ENCODE assay signal across 1 cellular context in the genomic region with DNA sequence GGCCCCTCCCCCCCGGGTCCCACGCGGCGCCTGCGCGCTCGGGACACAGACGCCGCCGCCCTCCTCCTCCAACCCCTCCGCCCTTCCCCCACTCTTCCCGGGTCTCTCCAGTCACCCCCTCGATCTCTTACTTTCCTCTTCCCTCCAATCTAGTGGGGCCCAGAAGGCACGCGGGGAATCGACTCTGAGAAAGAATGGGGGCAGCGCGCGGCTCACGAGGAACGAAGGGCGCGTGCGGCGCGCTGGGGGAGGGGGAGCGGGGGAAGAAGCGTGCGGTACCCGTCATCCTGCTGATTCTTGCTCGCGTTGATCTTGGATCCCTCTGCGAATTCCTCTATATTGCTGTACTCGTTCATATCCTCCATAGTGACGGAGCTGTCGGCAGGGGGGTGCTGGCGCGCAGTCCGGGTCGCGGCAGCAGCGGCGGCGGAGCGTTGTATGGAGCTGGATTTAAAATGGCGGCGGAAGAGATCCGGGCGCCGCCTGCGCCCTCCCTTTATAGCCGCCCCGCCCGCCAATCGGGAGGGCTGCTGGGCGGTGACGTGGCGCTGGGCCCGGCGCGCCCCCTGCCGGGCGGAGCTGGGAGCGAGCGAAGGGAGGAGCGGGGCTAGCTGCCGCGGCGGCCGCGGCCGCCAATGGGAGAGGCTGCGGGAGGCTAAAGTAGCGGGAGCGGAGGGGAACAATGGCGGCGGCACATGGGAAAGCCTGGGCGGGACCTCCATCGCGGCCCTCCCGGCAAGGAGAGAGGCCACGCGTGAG.
TF ChIP-seq lines count a peak whose summit lies in the region.

No MANE protein-coding gene starts in this region.

TF ChIP-seq in HepG2, 621 proteins besides CTCF, POLR2A, EP300 and RAD21 (continued from another document and continues in another):
- TF ChIP-seq, protein P1, sequence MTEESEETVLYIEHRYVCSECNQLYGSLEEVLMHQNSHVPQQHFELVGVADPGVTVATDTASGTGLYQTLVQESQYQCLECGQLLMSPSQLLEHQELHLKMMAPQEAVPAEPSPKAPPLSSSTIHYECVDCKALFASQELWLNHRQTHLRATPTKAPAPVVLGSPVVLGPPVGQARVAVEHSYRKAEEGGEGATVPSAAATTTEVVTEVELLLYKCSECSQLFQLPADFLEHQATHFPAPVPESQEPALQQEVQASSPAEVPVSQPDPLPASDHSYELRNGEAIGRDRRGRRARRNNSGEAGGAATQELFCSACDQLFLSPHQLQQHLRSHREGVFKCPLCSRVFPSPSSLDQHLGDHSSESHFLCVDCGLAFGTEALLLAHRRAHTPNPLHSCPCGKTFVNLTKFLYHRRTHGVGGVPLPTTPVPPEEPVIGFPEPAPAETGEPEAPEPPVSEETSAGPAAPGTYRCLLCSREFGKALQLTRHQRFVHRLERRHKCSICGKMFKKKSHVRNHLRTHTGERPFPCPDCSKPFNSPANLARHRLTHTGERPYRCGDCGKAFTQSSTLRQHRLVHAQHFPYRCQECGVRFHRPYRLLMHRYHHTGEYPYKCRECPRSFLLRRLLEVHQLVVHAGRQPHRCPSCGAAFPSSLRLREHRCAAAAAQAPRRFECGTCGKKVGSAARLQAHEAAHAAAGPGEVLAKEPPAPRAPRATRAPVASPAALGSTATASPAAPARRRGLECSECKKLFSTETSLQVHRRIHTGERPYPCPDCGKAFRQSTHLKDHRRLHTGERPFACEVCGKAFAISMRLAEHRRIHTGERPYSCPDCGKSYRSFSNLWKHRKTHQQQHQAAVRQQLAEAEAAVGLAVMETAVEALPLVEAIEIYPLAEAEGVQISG (CRISPR knock-in tag; IDR thresholded peaks at IDR 0.05), result peak; percentile 85; the same call in 1 of the 2 replicates
- peak; percentile 53; the same call in 1 of the 2 replicates for TF ChIP-seq KDM5B (CRISPR knock-in tag; IDR thresholded peaks at IDR 0.05; ENCODE audit: borderline replicate concordance)
- no peak for TF ChIP-seq SMC3 (IDR thresholded peaks at IDR 0.05; ENCODE audit: low read length)
- peak; percentile 49 for TF ChIP-seq KMT2B (CRISPR knock-in tag; IDR thresholded peaks at IDR 0.05)
- 0 out of 2 replicates have a peak, but pooled peaks have one; percentile 57 for TF ChIP-seq ZNF75D (CRISPR knock-in tag; IDR thresholded peaks at IDR 0.05; ENCODE audit: borderline replicate concordance)
- TF ChIP-seq MEF2D (CRISPR knock-in tag; IDR thresholded peaks at IDR 0.05), result peak; percentile 50
- TF ChIP-seq, protein P2, sequence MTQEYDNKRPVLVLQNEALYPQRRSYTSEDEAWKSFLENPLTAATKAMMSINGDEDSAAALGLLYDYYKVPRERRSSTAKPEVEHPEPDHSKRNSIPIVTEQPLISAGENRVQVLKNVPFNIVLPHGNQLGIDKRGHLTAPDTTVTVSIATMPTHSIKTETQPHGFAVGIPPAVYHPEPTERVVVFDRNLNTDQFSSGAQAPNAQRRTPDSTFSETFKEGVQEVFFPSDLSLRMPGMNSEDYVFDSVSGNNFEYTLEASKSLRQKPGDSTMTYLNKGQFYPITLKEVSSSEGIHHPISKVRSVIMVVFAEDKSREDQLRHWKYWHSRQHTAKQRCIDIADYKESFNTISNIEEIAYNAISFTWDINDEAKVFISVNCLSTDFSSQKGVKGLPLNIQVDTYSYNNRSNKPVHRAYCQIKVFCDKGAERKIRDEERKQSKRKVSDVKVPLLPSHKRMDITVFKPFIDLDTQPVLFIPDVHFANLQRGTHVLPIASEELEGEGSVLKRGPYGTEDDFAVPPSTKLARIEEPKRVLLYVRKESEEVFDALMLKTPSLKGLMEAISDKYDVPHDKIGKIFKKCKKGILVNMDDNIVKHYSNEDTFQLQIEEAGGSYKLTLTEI (CRISPR knock-in tag; conservative IDR thresholded peaks at IDR 0.05), result no peak
- TF ChIP-seq HNF4G (IDR thresholded peaks at IDR 0.05; ENCODE audit: borderline replicate concordance, low read depth, low read length), result no peak; the same call in 1 of the 2 replicates
- TF ChIP-seq HNF4G (CRISPR knock-in tag; IDR thresholded peaks at IDR 0.05; ENCODE audit: borderline replicate concordance, low read depth), result no peak
- TF ChIP-seq ZNF883 (CRISPR knock-in tag; IDR thresholded peaks at IDR 0.05; ENCODE audit: not compliant biosample characterization), result no peak
- no peak; the same call in 1 of the 2 replicates for TF ChIP-seq CCDC6 (CRISPR knock-in tag; IDR thresholded peaks at IDR 0.05)
- TF ChIP-seq, protein P3, sequence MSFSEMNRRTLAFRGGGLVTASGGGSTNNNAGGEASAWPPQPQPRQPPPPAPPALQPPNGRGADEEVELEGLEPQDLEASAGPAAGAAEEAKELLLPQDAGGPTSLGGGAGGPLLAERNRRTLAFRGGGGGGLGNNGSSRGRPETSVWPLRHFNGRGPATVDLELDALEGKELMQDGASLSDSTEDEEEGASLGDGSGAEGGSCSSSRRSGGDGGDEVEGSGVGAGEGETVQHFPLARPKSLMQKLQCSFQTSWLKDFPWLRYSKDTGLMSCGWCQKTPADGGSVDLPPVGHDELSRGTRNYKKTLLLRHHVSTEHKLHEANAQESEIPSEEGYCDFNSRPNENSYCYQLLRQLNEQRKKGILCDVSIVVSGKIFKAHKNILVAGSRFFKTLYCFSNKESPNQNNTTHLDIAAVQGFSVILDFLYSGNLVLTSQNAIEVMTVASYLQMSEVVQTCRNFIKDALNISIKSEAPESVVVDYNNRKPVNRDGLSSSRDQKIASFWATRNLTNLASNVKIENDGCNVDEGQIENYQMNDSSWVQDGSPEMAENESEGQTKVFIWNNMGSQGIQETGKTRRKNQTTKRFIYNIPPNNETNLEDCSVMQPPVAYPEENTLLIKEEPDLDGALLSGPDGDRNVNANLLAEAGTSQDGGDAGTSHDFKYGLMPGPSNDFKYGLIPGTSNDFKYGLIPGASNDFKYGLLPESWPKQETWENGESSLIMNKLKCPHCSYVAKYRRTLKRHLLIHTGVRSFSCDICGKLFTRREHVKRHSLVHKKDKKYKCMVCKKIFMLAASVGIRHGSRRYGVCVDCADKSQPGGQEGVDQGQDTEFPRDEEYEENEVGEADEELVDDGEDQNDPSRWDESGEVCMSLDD (CRISPR knock-in tag; IDR thresholded peaks at IDR 0.05; ENCODE audit: borderline replicate concordance), result no peak; the same call in 1 of the 2 replicates
- 0 out of 2 replicates have a peak, but pooled peaks have one; percentile 65 for TF ChIP-seq ZNF780A (CRISPR knock-in tag; IDR thresholded peaks at IDR 0.05)
- TF ChIP-seq, protein P4, sequence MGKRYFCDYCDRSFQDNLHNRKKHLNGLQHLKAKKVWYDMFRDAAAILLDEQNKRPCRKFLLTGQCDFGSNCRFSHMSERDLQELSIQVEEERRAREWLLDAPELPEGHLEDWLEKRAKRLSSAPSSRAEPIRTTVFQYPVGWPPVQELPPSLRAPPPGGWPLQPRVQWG (CRISPR knock-in tag; IDR thresholded peaks at IDR 0.05; ENCODE audit: borderline replicate concordance, low read depth), result no peak
- TF ChIP-seq MED13 (CRISPR knock-in tag; IDR thresholded peaks at IDR 0.05), result no peak; the same call in 1 of the 2 replicates
- TF ChIP-seq SIN3A (IDR thresholded peaks at IDR 0.05; ENCODE audit: borderline replicate concordance, low read depth, low read length), result peak; percentile 70; the same call in 1 of the 2 replicates
- no peak for TF ChIP-seq NR2F2 (IDR thresholded peaks at IDR 0.05; ENCODE audit: borderline replicate concordance, low read depth)
- TF ChIP-seq ZNF772 (CRISPR knock-in tag; IDR thresholded peaks at IDR 0.05), result no peak
- TF ChIP-seq PLRG1 (conservative IDR thresholded peaks at IDR 0.05), result no peak
- TF ChIP-seq SALL1 (CRISPR knock-in tag; IDR thresholded peaks at IDR 0.05), result peak; percentile 66; the same call in 1 of the 2 replicates
- 0 out of 2 replicates have a peak, but pooled peaks have one; percentile 44 for TF ChIP-seq ZNF557 (CRISPR knock-in tag; IDR thresholded peaks at IDR 0.05)
- no peak for TF ChIP-seq NR2F1 (CRISPR knock-in tag; IDR thresholded peaks at IDR 0.05)
- no peak for TF ChIP-seq ZNF468 (CRISPR knock-in tag; IDR thresholded peaks at IDR 0.05)
- no peak for TF ChIP-seq CC2D1A (CRISPR knock-in tag; IDR thresholded peaks at IDR 0.05)
- TF ChIP-seq, protein P5, sequence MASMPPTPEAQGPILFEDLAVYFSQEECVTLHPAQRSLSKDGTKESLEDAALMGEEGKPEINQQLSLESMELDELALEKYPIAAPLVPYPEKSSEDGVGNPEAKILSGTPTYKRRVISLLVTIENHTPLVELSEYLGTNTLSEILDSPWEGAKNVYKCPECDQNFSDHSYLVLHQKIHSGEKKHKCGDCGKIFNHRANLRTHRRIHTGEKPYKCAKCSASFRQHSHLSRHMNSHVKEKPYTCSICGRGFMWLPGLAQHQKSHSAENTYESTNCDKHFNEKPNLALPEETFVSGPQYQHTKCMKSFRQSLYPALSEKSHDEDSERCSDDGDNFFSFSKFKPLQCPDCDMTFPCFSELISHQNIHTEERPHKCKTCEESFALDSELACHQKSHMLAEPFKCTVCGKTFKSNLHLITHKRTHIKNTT (CRISPR knock-in tag; IDR thresholded peaks at IDR 0.05), result no peak
- TF ChIP-seq ZFP82 (CRISPR knock-in tag; IDR thresholded peaks at IDR 0.05; ENCODE audit: borderline replicate concordance), result no peak; the same call in 1 of the 2 replicates
- peak; percentile 74; the same call in 1 of the 2 replicates for TF ChIP-seq SPEN (CRISPR knock-in tag; IDR thresholded peaks at IDR 0.05; ENCODE audit: low read depth)
- peak; percentile 40; the same call in 1 of the 2 replicates for TF ChIP-seq IRF2 (CRISPR knock-in tag; IDR thresholded peaks at IDR 0.05)
- TF ChIP-seq, protein P6, sequence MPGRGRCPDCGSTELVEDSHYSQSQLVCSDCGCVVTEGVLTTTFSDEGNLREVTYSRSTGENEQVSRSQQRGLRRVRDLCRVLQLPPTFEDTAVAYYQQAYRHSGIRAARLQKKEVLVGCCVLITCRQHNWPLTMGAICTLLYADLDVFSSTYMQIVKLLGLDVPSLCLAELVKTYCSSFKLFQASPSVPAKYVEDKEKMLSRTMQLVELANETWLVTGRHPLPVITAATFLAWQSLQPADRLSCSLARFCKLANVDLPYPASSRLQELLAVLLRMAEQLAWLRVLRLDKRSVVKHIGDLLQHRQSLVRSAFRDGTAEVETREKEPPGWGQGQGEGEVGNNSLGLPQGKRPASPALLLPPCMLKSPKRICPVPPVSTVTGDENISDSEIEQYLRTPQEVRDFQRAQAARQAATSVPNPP (CRISPR knock-in tag; IDR thresholded peaks at IDR 0.05), result peak; percentile 48
- no peak for TF ChIP-seq HNF4A (CRISPR knock-in tag; IDR thresholded peaks at IDR 0.05)
- TF ChIP-seq ZSCAN31 (CRISPR knock-in tag; IDR thresholded peaks at IDR 0.05; ENCODE audit: low read depth), result peak; percentile 61; the same call in 1 of the 2 replicates
- 0 out of 2 replicates have a peak, but pooled peaks have one; percentile 22 for TF ChIP-seq ZNF777 (CRISPR knock-in tag; IDR thresholded peaks at IDR 0.05)
- no peak for TF ChIP-seq HMG20B (CRISPR knock-in tag; conservative IDR thresholded peaks at IDR 0.05)
- no peak for TF ChIP-seq ZNF225 (CRISPR knock-in tag; IDR thresholded peaks at IDR 0.05)
- TF ChIP-seq, protein P7, sequence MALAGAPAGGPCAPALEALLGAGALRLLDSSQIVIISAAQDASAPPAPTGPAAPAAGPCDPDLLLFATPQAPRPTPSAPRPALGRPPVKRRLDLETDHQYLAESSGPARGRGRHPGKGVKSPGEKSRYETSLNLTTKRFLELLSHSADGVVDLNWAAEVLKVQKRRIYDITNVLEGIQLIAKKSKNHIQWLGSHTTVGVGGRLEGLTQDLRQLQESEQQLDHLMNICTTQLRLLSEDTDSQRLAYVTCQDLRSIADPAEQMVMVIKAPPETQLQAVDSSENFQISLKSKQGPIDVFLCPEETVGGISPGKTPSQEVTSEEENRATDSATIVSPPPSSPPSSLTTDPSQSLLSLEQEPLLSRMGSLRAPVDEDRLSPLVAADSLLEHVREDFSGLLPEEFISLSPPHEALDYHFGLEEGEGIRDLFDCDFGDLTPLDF (CRISPR knock-in tag; IDR thresholded peaks at IDR 0.05), result 0 out of 2 replicates have a peak, but pooled peaks have one; percentile 36
- TF ChIP-seq MBD4 (IDR thresholded peaks at IDR 0.05; ENCODE audit: borderline replicate concordance, low read length), result no peak
- no peak for TF ChIP-seq TBX3 (IDR thresholded peaks at IDR 0.05; ENCODE audit: borderline replicate concordance)
- TF ChIP-seq, protein P8, sequence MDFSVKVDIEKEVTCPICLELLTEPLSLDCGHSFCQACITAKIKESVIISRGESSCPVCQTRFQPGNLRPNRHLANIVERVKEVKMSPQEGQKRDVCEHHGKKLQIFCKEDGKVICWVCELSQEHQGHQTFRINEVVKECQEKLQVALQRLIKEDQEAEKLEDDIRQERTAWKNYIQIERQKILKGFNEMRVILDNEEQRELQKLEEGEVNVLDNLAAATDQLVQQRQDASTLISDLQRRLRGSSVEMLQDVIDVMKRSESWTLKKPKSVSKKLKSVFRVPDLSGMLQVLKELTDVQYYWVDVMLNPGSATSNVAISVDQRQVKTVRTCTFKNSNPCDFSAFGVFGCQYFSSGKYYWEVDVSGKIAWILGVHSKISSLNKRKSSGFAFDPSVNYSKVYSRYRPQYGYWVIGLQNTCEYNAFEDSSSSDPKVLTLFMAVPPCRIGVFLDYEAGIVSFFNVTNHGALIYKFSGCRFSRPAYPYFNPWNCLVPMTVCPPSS (IDR thresholded peaks at IDR 0.05), result no peak
- TF ChIP-seq ISX (CRISPR knock-in tag; conservative IDR thresholded peaks at IDR 0.05), result no peak
- no peak for TF ChIP-seq NCOA1 (CRISPR knock-in tag; IDR thresholded peaks at IDR 0.05)
- TF ChIP-seq FLYWCH1 (CRISPR knock-in tag; IDR thresholded peaks at IDR 0.05), result no peak
- no peak for TF ChIP-seq ZNF383 (CRISPR knock-in tag; IDR thresholded peaks at IDR 0.05; ENCODE audit: borderline replicate concordance)
- TF ChIP-seq FOXA3 (CRISPR knock-in tag; IDR thresholded peaks at IDR 0.05), result no peak
- TF ChIP-seq, protein P9, sequence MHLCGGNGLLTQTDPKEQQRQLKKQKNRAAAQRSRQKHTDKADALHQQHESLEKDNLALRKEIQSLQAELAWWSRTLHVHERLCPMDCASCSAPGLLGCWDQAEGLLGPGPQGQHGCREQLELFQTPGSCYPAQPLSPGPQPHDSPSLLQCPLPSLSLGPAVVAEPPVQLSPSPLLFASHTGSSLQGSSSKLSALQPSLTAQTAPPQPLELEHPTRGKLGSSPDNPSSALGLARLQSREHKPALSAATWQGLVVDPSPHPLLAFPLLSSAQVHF (CRISPR knock-in tag; IDR thresholded peaks at IDR 0.05), result no peak
- peak; percentile 72 for TF ChIP-seq HNRNPK (IDR thresholded peaks at IDR 0.05; ENCODE audit: low read depth, low read length, poor library complexity, severe bottlenecking)
- TF ChIP-seq, protein P10, sequence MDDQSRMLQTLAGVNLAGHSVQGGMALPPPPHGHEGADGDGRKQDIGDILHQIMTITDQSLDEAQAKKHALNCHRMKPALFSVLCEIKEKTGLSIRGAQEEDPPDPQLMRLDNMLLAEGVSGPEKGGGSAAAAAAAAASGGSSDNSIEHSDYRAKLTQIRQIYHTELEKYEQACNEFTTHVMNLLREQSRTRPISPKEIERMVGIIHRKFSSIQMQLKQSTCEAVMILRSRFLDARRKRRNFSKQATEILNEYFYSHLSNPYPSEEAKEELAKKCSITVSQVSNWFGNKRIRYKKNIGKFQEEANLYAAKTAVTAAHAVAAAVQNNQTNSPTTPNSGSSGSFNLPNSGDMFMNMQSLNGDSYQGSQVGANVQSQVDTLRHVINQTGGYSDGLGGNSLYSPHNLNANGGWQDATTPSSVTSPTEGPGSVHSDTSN (CRISPR knock-in tag; IDR thresholded peaks at IDR 0.05; ENCODE audit: borderline replicate concordance), result no peak
- TF ChIP-seq ZNF558 (CRISPR knock-in tag; IDR thresholded peaks at IDR 0.05; ENCODE audit: borderline replicate concordance), result no peak
